In genomic region chr1:202991112-202991511, GRCh38 we compare ENCODE assay signal across 24 cellular contexts. TPM values are rescaled to one million over a fixed set of nuclear protein-coding genes. Genes with fewer than 3 reads are reported as not detected.
"Had no signal": no experiment of that assay in that cellular context is flagged by ENCODE, and none has a peak within 500 bp of the region (broad histone marks: within the 10 kb centered on the region; RNA-seq: fewer than 3 reads in every experiment).

No MANE protein-coding gene starts in this region.

- H3K27ac ChIP-seq: colonic mucosa, dorsolateral prefrontal cortex, esophagus muscularis mucosa, foreskin keratinocyte, gastroesophageal sphincter, hepatocyte, left lung, lower lobe of right lung had no signal

- H2AFZ ChIP-seq: hepatocyte had no signal

- H3K36me3 Mint-ChIP-seq: immature natural killer cell, mesothelial cell of epicardium had no signal

- DNase-seq: colonic mucosa; cortex of kidney; dermis blood vessel endothelial cell; dorsolateral prefrontal cortex; effector CD4-positive, alpha-beta T cell; effector memory CD4-positive, alpha-beta T cell; foreskin keratinocyte; heart left ventricle; hypothalamus; immature natural killer cell; islet precursor cell; left cardiac atrium; left lung; left ventricle myocardium superior; lower lobe of right lung; mesenchymal stem cell; mucosa of descending colon; naive thymus-derived CD4-positive, alpha-beta T cell had no signal

- ATAC-seq: foreskin keratinocyte; gastroesophageal sphincter; heart left ventricle; left cardiac atrium; left lung; left ventricle myocardium superior; lower lobe of right lung; mucosa of descending colon; naive thymus-derived CD4-positive, alpha-beta T cell had no signal

- H3K4me2 ChIP-seq: hepatocyte had no signal

- H3K27me3 ChIP-seq: colonic mucosa had no signal

- H3K4me3 ChIP-seq: colonic mucosa, dorsolateral prefrontal cortex, esophagus muscularis mucosa, gastroesophageal sphincter, heart left ventricle, hepatocyte, left lung, lower lobe of right lung, mucosa of descending colon had no signal

- FAIRE-seq: endothelial cell of umbilical vein, frontal cortex had no signal

- H3K9me3 ChIP-seq: colonic mucosa, esophagus muscularis mucosa, gastroesophageal sphincter, heart left ventricle, left lung, lower lobe of right lung, mucosa of descending colon had no signal

- H3K27ac Mint-ChIP-seq: immature natural killer cell; mesothelial cell of epicardium; naive thymus-derived CD4-positive, alpha-beta T cell had no signal

- H3K79me2 ChIP-seq: hepatocyte had no signal

- H3K4me3 Mint-ChIP-seq: immature natural killer cell; mesothelial cell of epicardium; naive thymus-derived CD4-positive, alpha-beta T cell had no signal

- H3K4me1 Mint-ChIP-seq: immature natural killer cell, mesothelial cell of epicardium had no signal

- H3K4me1 ChIP-seq: colonic mucosa, esophagus muscularis mucosa, foreskin keratinocyte, gastroesophageal sphincter, lower lobe of right lung had no signal

- H3K36me3 ChIP-seq: colonic mucosa, esophagus muscularis mucosa, gastroesophageal sphincter, heart left ventricle, left lung, lower lobe of right lung had no signal

RNA-seq across cellular contexts. Expression of gene PPFIA4, which starts 35.2 kb away (rescaled TPM):
- polyA plus RNA-seq: immature natural killer cell; naive thymus-derived CD4-positive, alpha-beta T cell had no signal
